21 cellular contexts compared by ENCODE assay signal in the genomic region with DNA sequence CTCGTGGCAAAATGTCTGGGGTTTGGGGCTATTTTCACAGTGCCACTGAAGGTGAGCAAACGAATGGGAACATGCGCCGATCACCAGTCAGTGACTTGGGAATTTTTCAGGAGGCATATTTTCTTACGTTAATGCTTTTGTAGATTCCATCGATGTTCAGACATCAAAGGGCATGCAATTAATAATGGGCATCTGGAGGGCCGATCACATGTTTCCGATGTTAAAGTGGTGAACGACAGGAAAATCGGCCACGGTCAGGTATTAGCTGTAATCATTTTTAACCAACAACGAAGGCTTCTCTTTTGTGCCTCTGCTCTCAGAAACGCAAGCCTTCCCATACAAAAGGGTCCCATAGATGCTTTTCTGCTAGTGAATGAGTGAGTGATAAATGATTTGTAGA.
"Had no signal": no experiment of that assay in that cellular context is flagged by ENCODE, and none has a peak within 500 bp of the region (broad histone marks: within the 10 kb centered on the region; RNA-seq: fewer than 3 reads in every experiment).

No MANE protein-coding gene starts in this region.

- H3K4me3 Mint-ChIP-seq: activated naive CD4-positive, alpha-beta T cell treated with anti-CD3 and anti-CD28 coated beads for 36 hours; activated naive CD8-positive, alpha-beta T cell treated with anti-CD3 and anti-CD28 coated beads, Interleukin-2, amount 10 ng/mL, durations not matched to agents 7 days and 5 days; neural crest cell; stimulated activated naive CD8-positive, alpha-beta T cell treated with anti-CD3 and anti-CD28 coated beads, Interleukin-15, Interleukin-2, amounts not matched to agents 100 ng/mL and 50 ng/mL, for 24 hours; T-cell had no signal

- H3K27ac ChIP-seq: colonic mucosa, dorsolateral prefrontal cortex, heart right ventricle, lower lobe of right lung had no signal

- DNase-seq: activated CD4-positive, alpha-beta T cell treated with anti-CD3 and anti-CD28 coated beads for 1 hour; activated CD4-positive, alpha-beta T cell treated with anti-CD3 and anti-CD28 coated beads, Interleukin-2, amount 50 U/mL, for 1 hour; activated effector memory CD4-positive, alpha-beta T cell treated with Interleukin-2 at 50 U/mL for 16 hours; activated naive CD4-positive, alpha-beta T cell treated with anti-CD3 and anti-CD28 coated beads for 36 hours; activated naive CD8-positive, alpha-beta T cell treated with anti-CD3 and anti-CD28 coated beads, Interleukin-2, amount 10 ng/mL, durations not matched to agents 7 days and 5 days; activated T-cell treated with anti-CD3 and anti-CD28 coated beads, Interleukin-2, amount 50 U/mL, for 48 hours; amygdala; colonic mucosa; dorsolateral prefrontal cortex; foreskin fibroblast; heart right ventricle; lower lobe of right lung; mesendoderm; naive thymus-derived CD4-positive, alpha-beta T cell; occipital lobe; retina; T-cell had no signal

- H3K9me3 Mint-ChIP-seq: activated naive CD4-positive, alpha-beta T cell treated with anti-CD3 and anti-CD28 coated beads for 36 hours; activated naive CD8-positive, alpha-beta T cell treated with anti-CD3 and anti-CD28 coated beads, Interleukin-2, amount 10 ng/mL, durations not matched to agents 7 days and 5 days; naive thymus-derived CD4-positive, alpha-beta T cell; neural crest cell; stimulated activated naive CD8-positive, alpha-beta T cell treated with anti-CD3 and anti-CD28 coated beads, Interleukin-15, Interleukin-2, amounts not matched to agents 100 ng/mL and 50 ng/mL, for 24 hours; T-cell had no signal

- H3K4me1 ChIP-seq: colonic mucosa had no signal

- H3K27ac Mint-ChIP-seq: activated naive CD4-positive, alpha-beta T cell treated with anti-CD3 and anti-CD28 coated beads for 36 hours; activated naive CD8-positive, alpha-beta T cell treated with anti-CD3 and anti-CD28 coated beads, Interleukin-2, amount 10 ng/mL, durations not matched to agents 7 days and 5 days; naive thymus-derived CD4-positive, alpha-beta T cell; stimulated activated naive CD8-positive, alpha-beta T cell treated with anti-CD3 and anti-CD28 coated beads, Interleukin-15, Interleukin-2, amounts not matched to agents 100 ng/mL and 50 ng/mL, for 24 hours; T-cell had no signal

- H3K36me3 Mint-ChIP-seq: activated naive CD8-positive, alpha-beta T cell treated with anti-CD3 and anti-CD28 coated beads, Interleukin-2, amount 10 ng/mL, durations not matched to agents 7 days and 5 days; naive thymus-derived CD4-positive, alpha-beta T cell; T-cell had no signal

- H3K4me3 ChIP-seq: colonic mucosa, dorsolateral prefrontal cortex, heart right ventricle, lower lobe of right lung had no signal

- H3K36me3 ChIP-seq: colonic mucosa, heart right ventricle, lower lobe of right lung had no signal

- ATAC-seq: heart right ventricle; left lobe of liver; lower lobe of right lung; naive thymus-derived CD4-positive, alpha-beta T cell; SK-N-SH treated with all-trans-retinoic acid at 6 μM for 48 hours; T-cell had no signal

- H3K9me3 ChIP-seq: colonic mucosa, heart right ventricle, lower lobe of right lung had no signal
